In genomic region chr5:158840193-158840592, GRCh38 we compare ENCODE assay signal across 31 cellular contexts.
DNase-seq lines count a peak whose midpoint lies in the region; ATAC-seq and TF ChIP-seq lines count a peak whose summit lies in the region.
"Had no signal": no experiment of that assay in that cellular context is flagged by ENCODE, and none has a peak within 500 bp of the region (broad histone marks: within the 10 kb centered on the region; RNA-seq: fewer than 3 reads in every experiment).

No MANE protein-coding gene starts in this region.

- H3K4me3 ChIP-seq in breast epithelium (no peak overlapping the region), MG63 (no peak overlapping the region), aorta (ENCODE audit: low read length in 2 of 2) (no peak overlapping the region), BE2C (ENCODE audit: low read depth, low read length) (no peak overlapping the region)
- H3K4me3 ChIP-seq: BLaER1 treated with 17β-estradiol and CSF1 and Interleukin-3, amounts not matched to agents 10 nM and 100 nM; K562; lower lobe of right lung; upper lobe of right lung had no signal

- peak overlapping the region; percentile 72 for H3K27ac Mint-ChIP-seq in MCF 10A (ENCODE audit: low read depth, unreplicated experiment)
- H3K27ac Mint-ChIP-seq in glutamatergic neuron (ENCODE audit: unreplicated experiment), result peak overlapping the region; percentile 15
- H3K27ac Mint-ChIP-seq: activated CD8-positive, alpha-beta T cell treated with anti-CD3 and anti-CD28 coated beads for 36 hours; activated naive CD4-positive, alpha-beta T cell treated with anti-CD3 and anti-CD28 coated beads, Interleukin-2, amount 50 U/mL, for 24 hours; activated T-helper 2 cell treated with anti-CD3 and anti-CD28 coated beads, Interferon-gamma antibody, Interleukin-2, Interleukin-4, amounts not matched to agents 10 μg/mL and 5 μg/mL and 100 μg/mL, durations not matched to agents 14 hours and 24 hours and 36 hours; nephron; stimulated activated effector memory CD8-positive, alpha-beta T cell treated with anti-CD3 and anti-CD28 coated beads, Interleukin-12 subunit alpha, Interleukin-12 subunit beta, amount 100 ng/mL, for 72 hours; T-helper 17 cell had no signal

- CTCF ChIA-PET in MCF 10A (lab: Yijun Ruan, JAX), result no interaction called here

- H3K4me1 ChIP-seq in breast epithelium (no peaks in the 10 kb centered on the region), aorta (ENCODE audit: control insufficient read depth in 1 of 2, insufficient read depth in 2 of 2, low read length in 2 of 2) (peaks cover 2 to 7% of the 10 kb centered on the region in 2 donors), BE2C (no peaks in the 10 kb centered on the region)
- H3K4me1 ChIP-seq: lower lobe of right lung, parathyroid adenoma, upper lobe of right lung had no signal

- H3K27me3 Mint-ChIP-seq in MCF 10A (ENCODE audit: insufficient read depth, unreplicated experiment) (peaks cover 16% of the 10 kb centered on the region), glutamatergic neuron (ENCODE audit: unreplicated experiment) (peaks cover 5% of the 10 kb centered on the region)
- H3K27me3 Mint-ChIP-seq: activated CD8-positive, alpha-beta T cell treated with anti-CD3 and anti-CD28 coated beads for 36 hours had no signal

- H3K36me3 ChIP-seq in breast epithelium (no peaks in the 10 kb centered on the region), MG63 (no peaks in the 10 kb centered on the region), aorta (ENCODE audit: control insufficient read depth in 1 of 2, insufficient read depth in 2 of 2, low read length in 1 of 2) (peaks cover 0 to 2% of the 10 kb centered on the region in 2 donors), BE2C (no peaks in the 10 kb centered on the region)
- H3K36me3 ChIP-seq: lower lobe of right lung, upper lobe of right lung had no signal

- no TSS peak for BruUV-seq in MCF 10A (replicated peaks; lab: Mats Ljungman, UMichigan)

- no peak for TF ChIP-seq POLR2A in breast epithelium (IDR thresholded peaks at IDR 0.05)

- peak; percentile 73 for DNase-seq in MCF 10A (ENCODE audit: unreplicated experiment)
- no peak for DNase-seq in breast epithelium (ENCODE audit: low spot score in 2 of 2)
- peak; percentile 66 for DNase-seq in MG63
- no peak for DNase-seq in glutamatergic neuron
- DNase-seq in aorta, result no peak
- DNase-seq in SKM-1 (lab: John Stamatoyannopoulos, UW; ENCODE audit: unreplicated experiment), result no peak
- DNase-seq in BE2C, result no peak
- DNase-seq: activated CD4-positive, CD25-positive, alpha-beta regulatory T cell treated with anti-CD3 and anti-CD28 coated beads, Interleukin-2, amount 50 U/mL, for 72 hours; activated CD8-positive, alpha-beta T cell treated with anti-CD3 and anti-CD28 coated beads for 36 hours; amygdala; COR-L47; cortex of kidney; GF-D8; islet precursor cell; lower lobe of right lung; NCI-H1436; SK-N-SH; stimulated activated CD4-positive, alpha-beta T cell treated with anti-CD3 and anti-CD28 coated beads, Interleukin-12 subunit alpha, Interleukin-12 subunit beta, amount 100 ng/mL, for 4 hours; stimulated activated CD4-positive, alpha-beta T cell treated with anti-CD3 and anti-CD28 coated beads, Interleukin-4, amount 100 ng/mL, for 24 hours; T-helper 17 cell; upper lobe of right lung had no signal

- WGBS in aorta, 2 donors, result 42 to 56% methylated on average over 3 of the region's 3 CpGs

- no peaks in the 10 kb centered on the region for H3K9me3 Mint-ChIP-seq in MCF 10A (ENCODE audit: unreplicated experiment)
- peaks cover 13% of the 10 kb centered on the region for H3K9me3 Mint-ChIP-seq in glutamatergic neuron (ENCODE audit: unreplicated experiment)
- H3K9me3 Mint-ChIP-seq: activated CD8-positive, alpha-beta T cell treated with anti-CD3 and anti-CD28 coated beads for 36 hours; activated naive CD4-positive, alpha-beta T cell treated with anti-CD3 and anti-CD28 coated beads, Interleukin-2, amount 50 U/mL, for 24 hours; activated T-helper 2 cell treated with anti-CD3 and anti-CD28 coated beads, Interferon-gamma antibody, Interleukin-2, Interleukin-4, amounts not matched to agents 10 μg/mL and 5 μg/mL and 100 μg/mL, durations not matched to agents 14 hours and 24 hours and 36 hours; nephron; stimulated activated effector memory CD8-positive, alpha-beta T cell treated with anti-CD3 and anti-CD28 coated beads, Interleukin-12 subunit alpha, Interleukin-12 subunit beta, amount 100 ng/mL, for 72 hours had no signal

- ATAC-seq in aorta (ENCODE audit: low FRiP score) (peak; percentile 27), GM18498 (IDR thresholded peaks at IDR 0.05; ENCODE audit: unreplicated experiment) (no peak)
- ATAC-seq: activated CD8-positive, alpha-beta T cell treated with anti-CD3 and anti-CD28 coated beads for 36 hours; K562; lower lobe of right lung; stimulated activated effector memory CD8-positive, alpha-beta T cell treated with anti-CD3 and anti-CD28 coated beads, Interleukin-12 subunit alpha, Interleukin-12 subunit beta, amount 100 ng/mL, for 72 hours; T-helper 17 cell; upper lobe of right lung had no signal

- H3K27me3 ChIP-seq in breast epithelium, result no peaks in the 10 kb centered on the region
- no peaks in the 10 kb centered on the region for H3K27me3 ChIP-seq in MG63
- H3K27me3 ChIP-seq in aorta (ENCODE audit: control insufficient read depth in 1 of 2, insufficient read depth in 2 of 2, low read length in 1 of 2), result no peaks in the 10 kb centered on the region
- no peaks in the 10 kb centered on the region for H3K27me3 ChIP-seq in BE2C
- H3K27me3 ChIP-seq: BLaER1 treated with 17β-estradiol and CSF1 and Interleukin-3, amounts not matched to agents 10 nM and 100 nM; upper lobe of right lung had no signal

- intact Hi-C loops in MCF 10A (cut with micrococcal nuclease), result no loop called here
- intact Hi-C loops in breast epithelium (cut with DNase I; ENCODE audit: low total_unique reads), result no loop called here
- intact Hi-C loops in aorta (cut with DNase I), result loop anchor here in 1 of 2 donors (5.0 kb wide), 1 partner anchor 33 kb away; no protein-coding TSS in a partner anchor

- H3K4me1 Mint-ChIP-seq in MCF 10A (ENCODE audit: insufficient read depth, unreplicated experiment) (peaks cover 6% of the 10 kb centered on the region), glutamatergic neuron (ENCODE audit: low read depth, unreplicated experiment) (peaks cover 46% of the 10 kb centered on the region)
- H3K4me1 Mint-ChIP-seq: activated naive CD4-positive, alpha-beta T cell treated with anti-CD3 and anti-CD28 coated beads, Interleukin-2, amount 50 U/mL, for 24 hours; stimulated activated effector memory CD8-positive, alpha-beta T cell treated with anti-CD3 and anti-CD28 coated beads, Interleukin-12 subunit alpha, Interleukin-12 subunit beta, amount 100 ng/mL, for 72 hours; T-helper 17 cell had no signal

- H3K27ac ChIP-seq in breast epithelium, result no peak overlapping the region
- no peak overlapping the region for H3K27ac ChIP-seq in aorta (ENCODE audit: low read depth in 1 of 2, low read length in 2 of 2)
- H3K27ac ChIP-seq: 22Rv1, lower lobe of right lung, parathyroid adenoma, RWPE1, upper lobe of right lung had no signal

- H3K36me3 Mint-ChIP-seq in MCF 10A (ENCODE audit: insufficient read depth, unreplicated experiment) (no peaks in the 10 kb centered on the region), glutamatergic neuron (ENCODE audit: unreplicated experiment) (peaks cover 6% of the 10 kb centered on the region)
- H3K36me3 Mint-ChIP-seq: activated naive CD4-positive, alpha-beta T cell treated with anti-CD3 and anti-CD28 coated beads, Interleukin-2, amount 50 U/mL, for 24 hours; stimulated activated effector memory CD8-positive, alpha-beta T cell treated with anti-CD3 and anti-CD28 coated beads, Interleukin-12 subunit alpha, Interleukin-12 subunit beta, amount 100 ng/mL, for 72 hours had no signal

- TF ChIP-seq CTCF in MCF 10A (IDR thresholded peaks at IDR 0.05; ENCODE audit: unreplicated experiment) (no peak), breast epithelium (IDR thresholded peaks at IDR 0.05) (no peak), glutamatergic neuron (IDR thresholded peaks at IDR 0.05; ENCODE audit: partially characterized antibody, unreplicated experiment) (no peak), BE2C (IDR thresholded peaks at IDR 0.05; ENCODE audit: low read depth, low read length) (no peak)

- H3K4me3 Mint-ChIP-seq in MCF 10A (ENCODE audit: unreplicated experiment) (no peak overlapping the region), glutamatergic neuron (ENCODE audit: unreplicated experiment) (no peak overlapping the region)
- H3K4me3 Mint-ChIP-seq: activated CD8-positive, alpha-beta T cell treated with anti-CD3 and anti-CD28 coated beads for 36 hours; activated naive CD4-positive, alpha-beta T cell treated with anti-CD3 and anti-CD28 coated beads, Interleukin-2, amount 50 U/mL, for 24 hours; nephron; stimulated activated effector memory CD8-positive, alpha-beta T cell treated with anti-CD3 and anti-CD28 coated beads, Interleukin-12 subunit alpha, Interleukin-12 subunit beta, amount 100 ng/mL, for 72 hours; T-helper 17 cell had no signal

- POLR2A ChIA-PET in MCF 10A (lab: Yijun Ruan, JAX), result no interaction called here

- no peaks in the 10 kb centered on the region for H3K9me3 ChIP-seq in breast epithelium
- H3K9me3 ChIP-seq in MG63, result no peaks in the 10 kb centered on the region
- H3K9me3 ChIP-seq in aorta (ENCODE audit: control insufficient read depth, low read length), result no peaks in the 10 kb centered on the region
- no peaks in the 10 kb centered on the region for H3K9me3 ChIP-seq in BE2C
- H3K9me3 ChIP-seq: BLaER1 treated with 17β-estradiol and CSF1 and Interleukin-3, amounts not matched to agents 10 nM and 100 nM; lower lobe of right lung; SK-N-SH; upper lobe of right lung had no signal

Comparison
In these comparisons a context has a peak if more than half of its experiments do, and no peak if none do; other contexts are left out.
1. DNase-seq: peak in MCF 10A (single experiment) and MG63 (single experiment); none in breast epithelium (0 of 2), glutamatergic neuron (single experiment), aorta (0 of 2), SKM-1 (single experiment) and BE2C (single experiment).